11 cellular contexts compared by ENCODE assay signal in the genomic region with DNA sequence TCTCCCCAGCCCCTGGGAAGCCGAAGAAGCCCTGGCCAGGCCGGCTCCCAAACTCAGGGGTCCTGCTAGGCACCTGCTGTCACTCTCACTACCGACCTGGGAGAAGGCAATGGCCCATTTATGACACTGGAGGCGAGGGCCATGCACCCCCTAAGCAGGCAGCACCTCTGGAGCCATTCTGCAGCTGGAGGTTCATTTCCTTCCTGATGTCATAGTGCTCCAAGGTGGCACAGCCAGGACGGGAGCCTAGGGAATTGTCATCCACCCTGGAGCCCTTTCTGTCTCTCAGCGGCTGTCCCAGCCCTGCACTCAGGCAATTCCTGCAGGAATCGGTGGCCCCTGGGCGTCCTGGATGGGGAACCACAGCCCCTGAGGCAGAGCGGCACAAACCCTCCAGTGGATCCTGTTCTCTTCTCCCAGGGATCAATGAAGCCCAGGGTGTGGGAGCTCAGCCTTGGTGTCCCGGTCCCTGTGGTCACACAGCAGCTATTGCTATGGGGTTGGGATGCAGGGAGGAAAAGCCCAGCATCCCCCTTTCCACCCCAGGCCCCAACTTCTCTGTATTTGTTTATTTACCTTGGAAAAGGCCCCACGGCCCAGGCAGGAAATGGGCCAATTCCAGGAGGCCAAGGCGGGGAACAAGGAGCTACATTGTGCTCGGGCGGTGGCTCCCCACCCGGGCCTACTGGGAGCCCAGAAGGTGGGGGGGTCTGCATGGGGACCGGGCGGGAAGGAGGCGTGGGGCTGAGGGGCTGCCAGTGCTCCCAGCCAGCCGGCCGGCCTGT. TPM values are rescaled to one million over a fixed set of nuclear protein-coding genes. Genes with fewer than 3 reads are reported as not detected.
DNase-seq lines count a peak whose midpoint lies in the region; ATAC-seq and TF ChIP-seq lines count a peak whose summit lies in the region.
"Not testable (repeated sequence)": the region's sequence is repeated elsewhere in the genome, so short reads cannot be mapped to it uniquely, and the experiment has no call there.
"Had no signal": no experiment of that assay in that cellular context is flagged by ENCODE, and none has a peak within 500 bp of the region (broad histone marks: within the 10 kb centered on the region; RNA-seq: fewer than 3 reads in every experiment).

No MANE protein-coding gene starts in this region.

- not testable (repeated sequence) for H3K36me3 ChIP-seq in DND-41 (ENCODE audit: insufficient read depth, low read length); body of pancreas (replicated peaks in 1 of 2; ENCODE audit: insufficient read depth in 1 of 2, low read depth in 2 of 2); mucosa of descending colon (ENCODE audit: low read depth); tibial artery

- not testable (repeated sequence) for H3K9me3 ChIP-seq in DND-41 (ENCODE audit: insufficient read depth, low read length, severe bottlenecking); body of pancreas; mucosa of descending colon; tibial artery

- H3K4me3 Mint-ChIP-seq in WTC11, result not testable (repeated sequence)

- TF ChIP-seq CTCF in DND-41 (IDR thresholded peaks at IDR 0.05; ENCODE audit: borderline replicate concordance, extremely low read depth, low read length, poor library complexity, severe bottlenecking); WTC11 (IDR thresholded peaks at IDR 0.05); body of pancreas (IDR thresholded peaks at IDR 0.05); mucosa of descending colon (IDR thresholded peaks at IDR 0.05); tibial artery (IDR thresholded peaks at IDR 0.05): not testable (repeated sequence)

- not testable (repeated sequence) for H3K4me2 ChIP-seq in DND-41 (ENCODE audit: insufficient read depth, low read length)

- POLR2A ChIA-PET in WTC11 (lab: Charles Lee), result not testable (repeated sequence)

- not testable (repeated sequence) for H3K79me2 ChIP-seq in DND-41 (ENCODE audit: insufficient read depth, low read length)

- H3K27me3 ChIP-seq in DND-41 (ENCODE audit: insufficient read depth, low read length, poor library complexity); body of pancreas; tibial artery: not testable (repeated sequence)

- not testable (repeated sequence) for H3K36me3 Mint-ChIP-seq in WTC11

- intact Hi-C loops in body of pancreas (cut with DNase I); Right ventricle myocardium superior (cut with DNase I); left colon (cut with DNase I, micrococcal nuclease); mucosa of descending colon (cut with DNase I, micrococcal nuclease); sciatic nerve (cut with DNase I); tibial artery (cut with DNase I; ENCODE audit: low total_unique reads): not testable (repeated sequence)

- WGBS in body of pancreas, 2 donors, result 39% methylated on average over 6 of the region's 20 CpGs; no CpG with 5 or more reads in 1 of the 2 donors

- not testable (repeated sequence) for DNase-seq in DND-41, left colon
- DNase-seq in WTC11 (ENCODE audit: low spot score) (peak; percentile 14), body of pancreas (peak; percentile 33 to 58 (median 42)), Right ventricle myocardium superior (peak; percentile 58), mucosa of descending colon (peak; percentile 16 to 37 (median 30)), sciatic nerve (ENCODE audit: low spot score) (peak; percentile 73), tibial artery (peak; percentile 20 to 64)

- not testable (repeated sequence) for TF ChIP-seq POLR2A in body of pancreas (IDR thresholded peaks at IDR 0.05)

- H3K27ac Mint-ChIP-seq in WTC11, result not testable (repeated sequence)

- H3K9ac ChIP-seq in DND-41 (ENCODE audit: low read depth, low read length), result not testable (repeated sequence)

- not testable (repeated sequence) for H3K27ac ChIP-seq in DND-41 (ENCODE audit: low read length); tibial artery
- peak overlapping the region in 3 of 4 donors; percentile 41 to 62 (median 57) for H3K27ac ChIP-seq in body of pancreas

- not testable (repeated sequence) for H2AFZ ChIP-seq in DND-41 (ENCODE audit: low read depth, low read length)

- not testable (repeated sequence) for H3K9me3 Mint-ChIP-seq in WTC11

- not testable (repeated sequence) for H3K4me3 ChIP-seq in DND-41 (ENCODE audit: low read depth in 1 of 2, low read length in 2 of 2); body of pancreas; mucosa of descending colon; tibial artery

- CTCF ChIA-PET in WTC11 (lab: Charles Lee), result not testable (repeated sequence)

- H3K27me3 Mint-ChIP-seq in WTC11 (ENCODE audit: low read depth), result not testable (repeated sequence)

- ATAC-seq in DND-41 (ENCODE audit: insufficient read depth, low read depth) (peak; percentile 55), WTC11 (peak; percentile 73), body of pancreas (peak; percentile 96), Right ventricle myocardium superior (ENCODE audit: poor library complexity) (peak; percentile 89), left colon (peak; percentile 86), mucosa of descending colon (peak; percentile 83), sciatic nerve (peak; percentile 97)

- not testable (repeated sequence) for H3K4me1 Mint-ChIP-seq in WTC11

- not testable (repeated sequence) for H3K4me1 ChIP-seq in DND-41 (ENCODE audit: insufficient read depth, low read length); body of pancreas; mucosa of descending colon (ENCODE audit: low read depth); tibial artery

- H4K20me1 ChIP-seq in DND-41 (ENCODE audit: insufficient read depth, low read length), result not testable (repeated sequence)

RNA-seq across cellular contexts. Expression of a gene that starts 20.6 kb away (rescaled TPM):
- total RNA-seq in WTC11 (2021) (0.15 to 0.60 TPM (median 0.30 TPM) in 3 replicates), body of pancreas (1 to 10 TPM in 1 of 2 donors, not detected in 1; 3.3 TPM), Right ventricle myocardium superior (0.78 TPM), left colon (under 1 TPM in 1 of 2 donors, not detected in 1; 0.58 TPM), mucosa of descending colon (under 1 TPM; 0.43 to 0.95 (median 0.90) TPM), sciatic nerve (2.0 TPM)
- total RNA-seq: G401, H4 had no signal

RNA-seq across cellular contexts. Expression of a gene that starts 39.7 kb away (rescaled TPM):
- not detected in 3 replicates for total RNA-seq in WTC11 (2021)
- not detected for total RNA-seq in body of pancreas
- not detected for total RNA-seq in Right ventricle myocardium superior
- not detected for total RNA-seq in left colon
- total RNA-seq in mucosa of descending colon, result not detected
- not detected for total RNA-seq in sciatic nerve
- total RNA-seq: B cell, G401, H4 had no signal
